Comparison of ENCODE assay signal across 1 cellular context in genomic region chr15:101294731-101295606, GRCh38.
TF ChIP-seq lines count a peak whose summit lies in the region.

Gene SNRPA1, minus strand, starts transcription at chr15:101295248. Its CDS starts 70 bp downstream, at chr15:101295178.

TF ChIP-seq in HEK293, 187 proteins besides CTCF, POLR2A, EP300 and RAD21 (continued from another document and continues in another):
- no peak for TF ChIP-seq ZNF26 (tag by site-specific recombination; IDR thresholded peaks at IDR 0.05)
- no peak for TF ChIP-seq ZNF311 (tag by site-specific recombination; IDR thresholded peaks at IDR 0.05; ENCODE audit: borderline replicate concordance)
- TF ChIP-seq, protein P1, sequence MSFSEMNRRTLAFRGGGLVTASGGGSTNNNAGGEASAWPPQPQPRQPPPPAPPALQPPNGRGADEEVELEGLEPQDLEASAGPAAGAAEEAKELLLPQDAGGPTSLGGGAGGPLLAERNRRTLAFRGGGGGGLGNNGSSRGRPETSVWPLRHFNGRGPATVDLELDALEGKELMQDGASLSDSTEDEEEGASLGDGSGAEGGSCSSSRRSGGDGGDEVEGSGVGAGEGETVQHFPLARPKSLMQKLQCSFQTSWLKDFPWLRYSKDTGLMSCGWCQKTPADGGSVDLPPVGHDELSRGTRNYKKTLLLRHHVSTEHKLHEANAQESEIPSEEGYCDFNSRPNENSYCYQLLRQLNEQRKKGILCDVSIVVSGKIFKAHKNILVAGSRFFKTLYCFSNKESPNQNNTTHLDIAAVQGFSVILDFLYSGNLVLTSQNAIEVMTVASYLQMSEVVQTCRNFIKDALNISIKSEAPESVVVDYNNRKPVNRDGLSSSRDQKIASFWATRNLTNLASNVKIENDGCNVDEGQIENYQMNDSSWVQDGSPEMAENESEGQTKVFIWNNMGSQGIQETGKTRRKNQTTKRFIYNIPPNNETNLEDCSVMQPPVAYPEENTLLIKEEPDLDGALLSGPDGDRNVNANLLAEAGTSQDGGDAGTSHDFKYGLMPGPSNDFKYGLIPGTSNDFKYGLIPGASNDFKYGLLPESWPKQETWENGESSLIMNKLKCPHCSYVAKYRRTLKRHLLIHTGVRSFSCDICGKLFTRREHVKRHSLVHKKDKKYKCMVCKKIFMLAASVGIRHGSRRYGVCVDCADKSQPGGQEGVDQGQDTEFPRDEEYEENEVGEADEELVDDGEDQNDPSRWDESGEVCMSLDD (tag by site-specific recombination; IDR thresholded peaks at IDR 0.05), result peak; percentile 96
- TF ChIP-seq ZNF785 (tag by site-specific recombination; IDR thresholded peaks at IDR 0.05), result no peak
- no peak for TF ChIP-seq ZNF776 (tag by site-specific recombination; IDR thresholded peaks at IDR 0.05; ENCODE audit: borderline replicate concordance)
- 0 out of 2 replicates have a peak, but pooled peaks have one; percentile 52 for TF ChIP-seq ZBTB7A (tag by site-specific recombination; IDR thresholded peaks at IDR 0.05; ENCODE audit: low read depth)
- TF ChIP-seq, protein P2, sequence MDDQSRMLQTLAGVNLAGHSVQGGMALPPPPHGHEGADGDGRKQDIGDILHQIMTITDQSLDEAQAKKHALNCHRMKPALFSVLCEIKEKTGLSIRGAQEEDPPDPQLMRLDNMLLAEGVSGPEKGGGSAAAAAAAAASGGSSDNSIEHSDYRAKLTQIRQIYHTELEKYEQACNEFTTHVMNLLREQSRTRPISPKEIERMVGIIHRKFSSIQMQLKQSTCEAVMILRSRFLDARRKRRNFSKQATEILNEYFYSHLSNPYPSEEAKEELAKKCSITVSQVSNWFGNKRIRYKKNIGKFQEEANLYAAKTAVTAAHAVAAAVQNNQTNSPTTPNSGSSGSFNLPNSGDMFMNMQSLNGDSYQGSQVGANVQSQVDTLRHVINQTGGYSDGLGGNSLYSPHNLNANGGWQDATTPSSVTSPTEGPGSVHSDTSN (CRISPR knock-in tag; IDR thresholded peaks at IDR 0.05), result peak; percentile 63
- peak; percentile 82; the same call in 1 of the 2 replicates for TF ChIP-seq ZSCAN5A (tag by site-specific recombination; IDR thresholded peaks at IDR 0.05)
- TF ChIP-seq ZNF214 (tag by site-specific recombination; IDR thresholded peaks at IDR 0.05; ENCODE audit: borderline replicate concordance), result no peak
- TF ChIP-seq MEIS1 (CRISPR knock-in tag; IDR thresholded peaks at IDR 0.05; ENCODE audit: borderline replicate concordance), result no peak
- TF ChIP-seq ZNF24 (tag by site-specific recombination; IDR thresholded peaks at IDR 0.05), result peak; percentile 31; the same call in 1 of the 2 replicates
- peak; percentile 77; the same call in 1 of the 2 replicates for TF ChIP-seq PATZ1 (tag by site-specific recombination; IDR thresholded peaks at IDR 0.05)
- TF ChIP-seq ZNF335 (tag by site-specific recombination; conservative IDR thresholded peaks at IDR 0.05), result peak; percentile 86
- TF ChIP-seq SP2 (tag by site-specific recombination; IDR thresholded peaks at IDR 0.05), result peak; percentile 81
- TF ChIP-seq KLF8 (tag by site-specific recombination; IDR thresholded peaks at IDR 0.05), result peak; percentile 93
- peak; percentile 98 for TF ChIP-seq KLF9 (tag by site-specific recombination; IDR thresholded peaks at IDR 0.05; ENCODE audit: low read depth)
- TF ChIP-seq HOXC10 (CRISPR knock-in tag; IDR thresholded peaks at IDR 0.05), result no peak
- peak; percentile 24; the same call in 1 of the 2 replicates for TF ChIP-seq ZNF394 (tag by site-specific recombination; IDR thresholded peaks at IDR 0.05; ENCODE audit: borderline replicate concordance)
- TF ChIP-seq ZSCAN16 (tag by site-specific recombination; IDR thresholded peaks at IDR 0.05), result peak; percentile 58; the same call in 1 of the 2 replicates
- TF ChIP-seq ZNF37A (tag by site-specific recombination; IDR thresholded peaks at IDR 0.05), result no peak
- TF ChIP-seq ZNF629 (tag by site-specific recombination; IDR thresholded peaks at IDR 0.05), result peak; percentile 75
- no peak for TF ChIP-seq ZNF416 (tag by site-specific recombination; IDR thresholded peaks at IDR 0.05)
- TF ChIP-seq, protein P3, sequence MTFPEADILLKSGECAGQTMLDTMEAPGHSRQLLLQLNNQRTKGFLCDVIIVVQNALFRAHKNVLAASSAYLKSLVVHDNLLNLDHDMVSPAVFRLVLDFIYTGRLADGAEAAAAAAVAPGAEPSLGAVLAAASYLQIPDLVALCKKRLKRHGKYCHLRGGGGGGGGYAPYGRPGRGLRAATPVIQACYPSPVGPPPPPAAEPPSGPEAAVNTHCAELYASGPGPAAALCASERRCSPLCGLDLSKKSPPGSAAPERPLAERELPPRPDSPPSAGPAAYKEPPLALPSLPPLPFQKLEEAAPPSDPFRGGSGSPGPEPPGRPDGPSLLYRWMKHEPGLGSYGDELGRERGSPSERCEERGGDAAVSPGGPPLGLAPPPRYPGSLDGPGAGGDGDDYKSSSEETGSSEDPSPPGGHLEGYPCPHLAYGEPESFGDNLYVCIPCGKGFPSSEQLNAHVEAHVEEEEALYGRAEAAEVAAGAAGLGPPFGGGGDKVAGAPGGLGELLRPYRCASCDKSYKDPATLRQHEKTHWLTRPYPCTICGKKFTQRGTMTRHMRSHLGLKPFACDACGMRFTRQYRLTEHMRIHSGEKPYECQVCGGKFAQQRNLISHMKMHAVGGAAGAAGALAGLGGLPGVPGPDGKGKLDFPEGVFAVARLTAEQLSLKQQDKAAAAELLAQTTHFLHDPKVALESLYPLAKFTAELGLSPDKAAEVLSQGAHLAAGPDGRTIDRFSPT (tag by site-specific recombination; IDR thresholded peaks at IDR 0.05), result no peak; the same call in 1 of the 2 replicates
- peak; percentile 53; the same call in 1 of the 2 replicates for TF ChIP-seq ZNF792 (tag by site-specific recombination; IDR thresholded peaks at IDR 0.05)
- peak; percentile 71 for TF ChIP-seq GLIS1 (tag by site-specific recombination; IDR thresholded peaks at IDR 0.05)
- peak; percentile 74 for TF ChIP-seq ZNF324 (tag by site-specific recombination; IDR thresholded peaks at IDR 0.05)
- 0 out of 2 replicates have a peak, but pooled peaks have one; percentile 27 for TF ChIP-seq BCL11B (tag by site-specific recombination; IDR thresholded peaks at IDR 0.05; ENCODE audit: low read depth)
- peak; percentile 82; the same call in 1 of the 2 replicates for TF ChIP-seq ZBTB20 (tag by site-specific recombination; IDR thresholded peaks at IDR 0.05)
- TF ChIP-seq ZNF660 (tag by site-specific recombination; IDR thresholded peaks at IDR 0.05), result peak; percentile 21; the same call in 1 of the 2 replicates
- TF ChIP-seq ZNF391 (tag by site-specific recombination; IDR thresholded peaks at IDR 0.05; ENCODE audit: borderline replicate concordance, low read depth), result peak; percentile 73; the same call in 1 of the 2 replicates
- TF ChIP-seq ZNF2 (tag by site-specific recombination; IDR thresholded peaks at IDR 0.05), result peak; percentile 43
- peak; percentile 91 for TF ChIP-seq ZNF341 (tag by site-specific recombination; IDR thresholded peaks at IDR 0.05; ENCODE audit: low read depth)
- peak; percentile 72 for TF ChIP-seq KLF1 (tag by site-specific recombination; IDR thresholded peaks at IDR 0.05)
- TF ChIP-seq ZNF624 (tag by site-specific recombination; IDR thresholded peaks at IDR 0.05), result no peak
- TF ChIP-seq, protein P4, sequence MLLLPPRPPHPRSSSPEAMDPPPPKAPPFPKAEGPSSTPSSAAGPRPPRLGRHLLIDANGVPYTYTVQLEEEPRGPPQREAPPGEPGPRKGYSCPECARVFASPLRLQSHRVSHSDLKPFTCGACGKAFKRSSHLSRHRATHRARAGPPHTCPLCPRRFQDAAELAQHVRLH (tag by site-specific recombination; IDR thresholded peaks at IDR 0.05), result no peak
- no peak for TF ChIP-seq ZNF707 (tag by site-specific recombination; IDR thresholded peaks at IDR 0.05)
- peak; percentile 84 for TF ChIP-seq ZBTB48 (tag by site-specific recombination; IDR thresholded peaks at IDR 0.05)
- TF ChIP-seq, protein P5, sequence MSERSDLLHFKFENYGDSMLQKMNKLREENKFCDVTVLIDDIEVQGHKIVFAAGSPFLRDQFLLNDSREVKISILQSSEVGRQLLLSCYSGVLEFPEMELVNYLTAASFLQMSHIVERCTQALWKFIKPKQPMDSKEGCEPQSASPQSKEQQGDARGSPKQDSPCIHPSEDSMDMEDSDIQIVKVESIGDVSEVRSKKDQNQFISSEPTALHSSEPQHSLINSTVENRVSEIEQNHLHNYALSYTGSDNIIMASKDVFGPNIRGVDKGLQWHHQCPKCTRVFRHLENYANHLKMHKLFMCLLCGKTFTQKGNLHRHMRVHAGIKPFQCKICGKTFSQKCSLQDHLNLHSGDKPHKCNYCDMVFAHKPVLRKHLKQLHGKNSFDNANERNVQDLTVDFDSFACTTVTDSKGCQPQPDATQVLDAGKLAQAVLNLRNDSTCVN (tag by site-specific recombination; optimal IDR thresholded peaks at IDR 0.05), result peak; percentile 100
- TF ChIP-seq ZNF19 (tag by site-specific recombination; IDR thresholded peaks at IDR 0.05; ENCODE audit: low read depth), result no peak
- peak; percentile 29; the same call in 1 of the 2 replicates for TF ChIP-seq ZNF239 (tag by site-specific recombination; IDR thresholded peaks at IDR 0.05)
- no peak for TF ChIP-seq ZNF747 (tag by site-specific recombination; IDR thresholded peaks at IDR 0.05)
- TF ChIP-seq ZNF121 (tag by site-specific recombination; IDR thresholded peaks at IDR 0.05), result peak; percentile 45
- no peak for TF ChIP-seq OVOL3 (tag by site-specific recombination; IDR thresholded peaks at IDR 0.05)
- peak; percentile 79 for TF ChIP-seq ZNF501 (tag by site-specific recombination; IDR thresholded peaks at IDR 0.05)
- no peak for TF ChIP-seq ZNF777 (tag by site-specific recombination; IDR thresholded peaks at IDR 0.05; ENCODE audit: borderline replicate concordance)
- no peak for TF ChIP-seq ZNF157 (tag by site-specific recombination; IDR thresholded peaks at IDR 0.05)
- 0 out of 2 replicates have a peak, but pooled peaks have one; percentile 77 for TF ChIP-seq KLF17 (tag by site-specific recombination; IDR thresholded peaks at IDR 0.05)
- TF ChIP-seq SP3 (tag by site-specific recombination; IDR thresholded peaks at IDR 0.05), result peak; percentile 95
- TF ChIP-seq, protein P6, sequence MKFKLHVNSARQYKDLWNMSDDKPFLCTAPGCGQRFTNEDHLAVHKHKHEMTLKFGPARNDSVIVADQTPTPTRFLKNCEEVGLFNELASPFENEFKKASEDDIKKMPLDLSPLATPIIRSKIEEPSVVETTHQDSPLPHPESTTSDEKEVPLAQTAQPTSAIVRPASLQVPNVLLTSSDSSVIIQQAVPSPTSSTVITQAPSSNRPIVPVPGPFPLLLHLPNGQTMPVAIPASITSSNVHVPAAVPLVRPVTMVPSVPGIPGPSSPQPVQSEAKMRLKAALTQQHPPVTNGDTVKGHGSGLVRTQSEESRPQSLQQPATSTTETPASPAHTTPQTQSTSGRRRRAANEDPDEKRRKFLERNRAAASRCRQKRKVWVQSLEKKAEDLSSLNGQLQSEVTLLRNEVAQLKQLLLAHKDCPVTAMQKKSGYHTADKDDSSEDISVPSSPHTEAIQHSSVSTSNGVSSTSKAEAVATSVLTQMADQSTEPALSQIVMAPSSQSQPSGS (tag by site-specific recombination; IDR thresholded peaks at IDR 0.05; ENCODE audit: low read depth), result no peak
- 0 out of 2 replicates have a peak, but pooled peaks have one; percentile 22 for TF ChIP-seq YY1 (tag by site-specific recombination; IDR thresholded peaks at IDR 0.05)
- TF ChIP-seq ZNF146 (tag by site-specific recombination; IDR thresholded peaks at IDR 0.05), result peak; percentile 33
- peak; percentile 46; the same call in 1 of the 2 replicates for TF ChIP-seq ZNF843 (tag by site-specific recombination; IDR thresholded peaks at IDR 0.05)
- TF ChIP-seq ZNF561 (tag by site-specific recombination; IDR thresholded peaks at IDR 0.05; ENCODE audit: borderline replicate concordance), result 0 out of 2 replicates have a peak, but pooled peaks have one; percentile 49
- peak; percentile 8; the same call in 1 of the 2 replicates for TF ChIP-seq ZSCAN23 (tag by site-specific recombination; IDR thresholded peaks at IDR 0.05)
- peak; percentile 100 for TF ChIP-seq ZBTB17 (tag by site-specific recombination; IDR thresholded peaks at IDR 0.05)
